8 cellular contexts compared by ENCODE assay signal in the genomic region with DNA sequence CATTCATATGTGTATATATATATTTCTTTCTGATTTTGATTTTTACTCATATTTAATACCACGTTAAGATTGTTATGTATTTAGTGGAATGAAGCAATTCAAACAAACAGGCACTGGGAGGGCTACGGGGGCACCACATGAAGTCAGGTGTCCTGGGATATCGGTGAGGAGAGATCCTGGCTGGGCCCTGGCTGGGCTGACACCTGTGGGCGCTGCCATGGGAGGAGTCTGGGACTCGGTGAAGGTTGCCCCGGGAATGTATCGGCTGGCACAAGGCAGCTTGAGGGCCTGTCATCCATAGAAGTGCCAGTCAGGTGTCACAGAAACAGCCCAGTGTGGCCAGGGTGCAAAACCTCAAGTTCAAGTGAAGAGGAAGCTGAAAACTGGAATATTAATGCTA.
"Had no signal": no experiment of that assay in that cellular context is flagged by ENCODE, and none has a peak within 500 bp of the region (broad histone marks: within the 10 kb centered on the region; RNA-seq: fewer than 3 reads in every experiment).

No MANE protein-coding gene starts in this region.

- H3K4me3 ChIP-seq: GM23248, HAP-1, K562 had no signal

- H3K36me3 ChIP-seq: HAP-1 had no signal

- H3K27ac ChIP-seq: GM23248 had no signal

- ATAC-seq: HCT116, K562 had no signal

- H3K4me1 ChIP-seq: HAP-1 had no signal

- H2AFZ ChIP-seq: GM23248 had no signal

- H3K9me3 ChIP-seq: HAP-1 had no signal

- DNase-seq: GM23248, GOT3, H7, HFFc6, IMR-90 had no signal

- H3K9ac ChIP-seq: GM23248 had no signal
